Comparison of ENCODE assay signal across 29 cellular contexts in genomic region chr6:79969784-79970183, GRCh38.
"Had no signal": no experiment of that assay in that cellular context is flagged by ENCODE, and none has a peak within 500 bp of the region (broad histone marks: within the 10 kb centered on the region; RNA-seq: fewer than 3 reads in every experiment).

No MANE protein-coding gene starts in this region.

- H3K27ac Mint-ChIP-seq: stimulated activated effector memory CD8-positive, alpha-beta T cell treated with anti-CD3 and anti-CD28 coated beads, Interleukin-12 subunit alpha, Interleukin-12 subunit beta, amount 100 ng/mL, for 72 hours; stimulated activated memory B cell treated with anti-CD40 and anti-IgM and Interleukin-4, amounts not matched to agents 10 μg/mL and 1 μg/mL and 100 μg/mL, for 72 hours; stimulated activated naive B cell treated with anti-CD40 and anti-IgM and Interleukin-4, amounts not matched to agents 10 μg/mL and 1 μg/mL and 100 μg/mL, for 72 hours; stimulated activated naive CD8-positive, alpha-beta T cell treated with anti-CD3 and anti-CD28 coated beads, Interleukin-15, amount 100 ng/mL, for 72 hours; stimulated activated naive CD8-positive, alpha-beta T cell treated with anti-CD3 and anti-CD28 coated beads, Interleukin-15, Interleukin-2, amounts not matched to agents 100 ng/mL and 50 ng/mL, for 24 hours; type B pancreatic cell had no signal

- H3K36me3 ChIP-seq: stomach, suprapubic skin, thoracic aorta, thyroid gland, tibial artery, tibial nerve, transverse colon, upper lobe of left lung, upper lobe of right lung, uterus, vagina had no signal

- H3K4me3 Mint-ChIP-seq: stimulated activated effector memory CD8-positive, alpha-beta T cell treated with anti-CD3 and anti-CD28 coated beads, Interleukin-12 subunit alpha, Interleukin-12 subunit beta, amount 100 ng/mL, for 72 hours; stimulated activated memory B cell treated with anti-CD40 and anti-IgM and Interleukin-4, amounts not matched to agents 10 μg/mL and 1 μg/mL and 100 μg/mL, for 72 hours; stimulated activated naive B cell treated with anti-CD40 and anti-IgM and Interleukin-4, amounts not matched to agents 10 μg/mL and 1 μg/mL and 100 μg/mL, for 72 hours; stimulated activated naive CD8-positive, alpha-beta T cell treated with anti-CD3 and anti-CD28 coated beads, Interleukin-15, amount 100 ng/mL, for 72 hours; stimulated activated naive CD8-positive, alpha-beta T cell treated with anti-CD3 and anti-CD28 coated beads, Interleukin-15, Interleukin-2, amounts not matched to agents 100 ng/mL and 50 ng/mL, for 24 hours; type B pancreatic cell had no signal

- H3K27me3 Mint-ChIP-seq: stimulated activated memory B cell treated with anti-CD40 and anti-IgM and Interleukin-4, amounts not matched to agents 10 μg/mL and 1 μg/mL and 100 μg/mL, for 72 hours; stimulated activated naive CD8-positive, alpha-beta T cell treated with anti-CD3 and anti-CD28 coated beads, Interleukin-15, amount 100 ng/mL, for 72 hours; stimulated activated naive CD8-positive, alpha-beta T cell treated with anti-CD3 and anti-CD28 coated beads, Interleukin-15, Interleukin-2, amounts not matched to agents 100 ng/mL and 50 ng/mL, for 24 hours; type B pancreatic cell had no signal

- H3K9me3 ChIP-seq: suprapubic skin, testis, thyroid gland, uterus, vagina had no signal

- H3K27ac ChIP-seq: stomach, suprapubic skin, testis, thoracic aorta, thyroid gland, tibial artery, tibial nerve, transverse colon, upper lobe of left lung, upper lobe of right lung, uterus, vagina had no signal

- DNase-seq: stimulated activated CD4-positive, alpha-beta T cell treated with anti-CD3 and anti-CD28 coated beads, Interleukin-2, amount 100 ng/mL, for 48 hours; stimulated activated CD4-positive, alpha-beta T cell treated with anti-CD3 and anti-CD28 coated beads, Interleukin-4, amount 100 ng/mL, for 1 hour; stimulated activated CD4-positive, alpha-beta T cell treated with anti-CD3 and anti-CD28 coated beads, Interleukin-4, amount 100 ng/mL, for 24 hours; stimulated activated CD4-positive, alpha-beta T cell treated with anti-CD3 and anti-CD28 coated beads, Interleukin-4, amount 100 ng/mL, for 4 hours; stimulated activated CD8-positive, alpha-beta memory T cell treated with anti-CD3 and anti-CD28 coated beads, Interleukin-4, amount 100 ng/mL, for 48 hours; stimulated activated naive B cell treated with anti-CD40 and anti-IgM and Interleukin-4, amounts not matched to agents 10 μg/mL and 1 μg/mL and 100 μg/mL, for 72 hours; stimulated activated naive CD4-positive, alpha-beta T cell; stimulated activated naive CD4-positive, alpha-beta T cell treated with Interleukin-2 at 50 U/mL for 16 hours; stimulated activated naive CD8-positive, alpha-beta T cell treated with anti-CD3 and anti-CD28 coated beads, Interleukin-15, amount 100 ng/mL, for 72 hours; stimulated activated naive CD8-positive, alpha-beta T cell treated with anti-CD3 and anti-CD28 coated beads, Interleukin-15, Interleukin-2, amounts not matched to agents 100 U/mL and 50 U/mL, for 24 hours; stomach; substantia nigra; testis; thyroid gland; tibial artery; transverse colon; trophoblast cell; upper lobe of left lung; upper lobe of right lung; uterus had no signal

- H3K36me3 Mint-ChIP-seq: stimulated activated effector memory CD8-positive, alpha-beta T cell treated with anti-CD3 and anti-CD28 coated beads, Interleukin-12 subunit alpha, Interleukin-12 subunit beta, amount 100 ng/mL, for 72 hours; stimulated activated memory B cell treated with anti-CD40 and anti-IgM and Interleukin-4, amounts not matched to agents 10 μg/mL and 1 μg/mL and 100 μg/mL, for 72 hours; type B pancreatic cell had no signal

- ATAC-seq: stimulated activated effector memory CD8-positive, alpha-beta T cell treated with anti-CD3 and anti-CD28 coated beads, Interleukin-12 subunit alpha, Interleukin-12 subunit beta, amount 100 ng/mL, for 72 hours; stimulated activated memory B cell treated with anti-CD40 and anti-IgM and Interleukin-4, amounts not matched to agents 10 μg/mL and 1 μg/mL and 100 μg/mL, for 72 hours; stimulated activated naive B cell treated with anti-CD40 and anti-IgM and Interleukin-4, amounts not matched to agents 10 μg/mL and 1 μg/mL and 100 μg/mL, for 72 hours; stimulated activated naive CD8-positive, alpha-beta T cell treated with anti-CD3 and anti-CD28 coated beads, Interleukin-15, amount 100 ng/mL, for 72 hours; stimulated activated naive CD8-positive, alpha-beta T cell treated with anti-CD3 and anti-CD28 coated beads, Interleukin-15, Interleukin-2, amounts not matched to agents 100 U/mL and 50 U/mL, for 24 hours; upper lobe of right lung had no signal

- H3K4me1 Mint-ChIP-seq: stimulated activated memory B cell treated with anti-CD40 and anti-IgM and Interleukin-4, amounts not matched to agents 10 μg/mL and 1 μg/mL and 100 μg/mL, for 72 hours; stimulated activated naive B cell treated with anti-CD40 and anti-IgM and Interleukin-4, amounts not matched to agents 10 μg/mL and 1 μg/mL and 100 μg/mL, for 72 hours; stimulated activated naive CD8-positive, alpha-beta T cell treated with anti-CD3 and anti-CD28 coated beads, Interleukin-15, amount 100 ng/mL, for 72 hours had no signal

- FAIRE-seq: urothelium cell line had no signal

- H3K27me3 ChIP-seq: stomach, suprapubic skin, testis, thyroid gland, tibial artery, tibial nerve, transverse colon, upper lobe of left lung, upper lobe of right lung, uterus, vagina had no signal

- H3K4me3 ChIP-seq: stomach, suprapubic skin, testis, thoracic aorta, thyroid gland, tibial artery, tibial nerve, transverse colon, upper lobe of left lung, upper lobe of right lung, uterus, vagina had no signal

- H3K4me1 ChIP-seq: stomach, suprapubic skin, testis, thyroid gland, tibial artery, tibial nerve, transverse colon, upper lobe of left lung, upper lobe of right lung, uterus, vagina had no signal
